ENCODE assay signal across 8 cellular contexts in the genomic region with DNA sequence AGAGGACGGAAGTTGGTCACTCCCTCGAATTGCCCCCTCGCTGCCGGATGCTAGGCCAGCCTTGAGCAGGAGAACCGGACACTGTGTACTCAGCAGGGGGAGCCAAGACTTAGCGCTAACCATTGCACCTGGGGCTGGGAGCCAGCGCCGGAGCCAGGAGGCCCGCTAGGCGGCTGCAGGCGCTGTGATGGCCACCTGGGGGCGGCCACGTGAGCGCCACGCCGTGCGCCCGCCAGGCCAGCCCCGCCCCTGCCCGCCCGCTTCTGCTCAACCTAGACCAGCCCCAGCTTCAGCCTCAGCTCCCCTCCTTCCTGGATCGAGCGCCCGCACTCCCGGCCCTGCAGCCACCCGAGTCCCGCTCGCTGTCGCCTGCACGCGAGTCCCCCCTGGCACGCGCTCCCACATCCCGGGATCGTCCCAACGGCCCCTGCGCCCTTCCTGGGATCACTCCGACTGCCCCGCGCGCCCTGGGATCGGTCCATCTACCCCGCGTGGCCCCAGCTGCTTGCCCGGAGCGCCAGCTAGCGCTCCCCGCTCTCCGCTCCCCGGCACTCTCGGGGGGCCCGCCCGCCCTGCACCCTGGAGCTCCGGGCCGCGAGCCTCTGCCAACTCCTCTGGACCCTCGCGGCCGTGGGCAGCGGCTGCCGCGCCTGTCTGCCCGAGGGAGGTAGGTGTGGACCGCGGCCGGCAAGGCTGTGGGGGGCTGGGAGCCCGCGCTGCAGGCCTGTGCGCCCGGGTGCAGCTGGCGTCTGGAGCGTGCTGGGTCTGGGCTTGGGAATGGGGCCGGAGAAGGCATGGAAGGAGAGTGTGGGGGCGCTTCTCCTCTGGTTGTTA. TPM values are rescaled to one million over a fixed set of nuclear protein-coding genes. Genes with fewer than 3 reads are reported as not detected.
DNase-seq lines count a peak whose midpoint lies in the region; ATAC-seq and TF ChIP-seq lines count a peak whose summit lies in the region.

Gene EEF2K, plus strand, starts transcription at position 266 of the 834 bp plus-strand sequence. CDS start 19,452 bp downstream, outside the sequence.

- H3K27ac Mint-ChIP-seq in GM23338: peak within 1 kb of the TSS; percentile 85; the same call in 1 of the 2 replicates
- H3K27ac Mint-ChIP-seq in neural crest cell (ENCODE audit: unreplicated experiment): peak within 1 kb of the TSS; percentile 86

- H3K9me3 Mint-ChIP-seq in GM23338: peaks cover 4% of the 10 kb centered on the region; the same call in 2 of the 3 replicates
- H3K9me3 Mint-ChIP-seq in neural crest cell: peaks cover 3% of the 10 kb centered on the region

- H3K4me1 ChIP-seq in GM23338 (ENCODE audit: insufficient read depth) (peaks cover 24% of the 10 kb centered on the region), RWPE2 (ENCODE audit: insufficient read depth, poor library complexity, severe bottlenecking) (no peaks in the 10 kb centered on the region)

- H3K36me3 ChIP-seq in GM23338 (ENCODE audit: insufficient read depth) (no peaks in the 10 kb centered on the region), RWPE2 (ENCODE audit: low read depth) (no peaks in the 10 kb centered on the region)

- H3F3A ChIP-seq in GM23338 (replicated peaks; ENCODE audit: low read depth): peaks cover 22% of the 10 kb centered on the region

- H3K9me2 ChIP-seq in GM23338 (ENCODE audit: insufficient read depth): no peaks in the 10 kb centered on the region

- no peaks in the 10 kb centered on the region for H3K27me3 ChIP-seq in GM23338 (ENCODE audit: insufficient read depth)
- H3K27me3 ChIP-seq in RWPE2 (ENCODE audit: insufficient read depth, poor library complexity, severe bottlenecking): no peaks in the 10 kb centered on the region

- H3K27me3 Mint-ChIP-seq in GM23338 (ENCODE audit: insufficient read depth, low read depth, poor library complexity) (peaks cover 21% of the 10 kb centered on the region), neural crest cell (ENCODE audit: low read depth) (no peaks in the 10 kb centered on the region)

- TF ChIP-seq CTCF in GM23338 (conservative IDR thresholded peaks at IDR 0.05; ENCODE audit: low read depth in 2 of 2): peak; percentile 48 to 80
- peak; percentile 91 for TF ChIP-seq CTCF in RWPE2 (IDR thresholded peaks at IDR 0.05; ENCODE audit: poor library complexity, severe bottlenecking)
- peak; percentile 81 for TF ChIP-seq CTCF in neural crest cell (conservative IDR thresholded peaks at IDR 0.05)

- H3K4me2 ChIP-seq in GM23338: peak within 1 kb of the TSS; percentile 96

- H3K4me3 ChIP-seq in GM23338 (peak within 1 kb of the TSS; percentile 96), RWPE2 (ENCODE audit: severe bottlenecking) (peak within 1 kb of the TSS; percentile 82)

- no peaks in the 10 kb centered on the region for H3K9me3 ChIP-seq in RWPE2 (ENCODE audit: severe bottlenecking)

- DNase-seq in ELF-1 (ENCODE audit: low read depth, low spot score): peak; percentile 98
- DNase-seq in GM23338 (ENCODE audit: low spot score): peak; percentile 97
- DNase-seq in LHCN-M2 (ENCODE audit: low read depth): peak; percentile 95
- peak; percentile 94 for DNase-seq in RWPE2 (ENCODE audit: low spot score)
- peak; percentile 92 for DNase-seq in activated effector memory CD4-positive, alpha-beta T cell treated with anti-CD3 and anti-CD28 coated beads, Interleukin-2, amount 50 U/mL, for 16 hours
- DNase-seq in fibroblast of the conjunctiva (ENCODE audit: low read depth): peak; percentile 93
- DNase-seq in neural crest cell (ENCODE audit: low read depth, low spot score): peak; percentile 81
- DNase-seq in stromal cell of bone marrow (ENCODE audit: low read depth): peak; percentile 89

- H3K36me3 Mint-ChIP-seq in GM23338 (ENCODE audit: low read depth) (peaks cover 15% of the 10 kb centered on the region), neural crest cell (ENCODE audit: low read depth) (peaks cover 9% of the 10 kb centered on the region)

- H3K4me3 Mint-ChIP-seq in GM23338 (peak within 1 kb of the TSS; percentile 89), neural crest cell (peak within 1 kb of the TSS; percentile 97)

- ATAC-seq in GM23338 (peak; percentile 87), RWPE2 (ENCODE audit: low read depth) (peak; percentile 90)

- peaks cover 12% of the 10 kb centered on the region for H3K4me1 Mint-ChIP-seq in GM23338
- H3K4me1 Mint-ChIP-seq in neural crest cell: peaks cover 24% of the 10 kb centered on the region

- H4K20me1 ChIP-seq in GM23338 (replicated peaks; ENCODE audit: insufficient read depth): peaks cover 13% of the 10 kb centered on the region

- peak within 1 kb of the TSS; percentile 84 for H2AFZ ChIP-seq in GM23338

- peak within 1 kb of the TSS; percentile 57; the same call in 1 of the 2 replicates for H3K27ac ChIP-seq in GM23338 (ENCODE audit: low read depth)
- peak within 1 kb of the TSS; percentile 70 for H3K27ac ChIP-seq in RWPE2 (ENCODE audit: poor library complexity, severe bottlenecking)

- H3K79me2 ChIP-seq in GM23338 (replicated peaks; ENCODE audit: insufficient read depth): peaks cover 47% of the 10 kb centered on the region

TF ChIP-seq in GM23338, 12 proteins besides CTCF, POLR2A, EP300 and RAD21:
- no peak for TF ChIP-seq ZNF331 (CRISPR knock-in tag; IDR thresholded peaks at IDR 0.05; ENCODE audit: low read depth)
- peak; percentile 64; the same call in 1 of the 2 replicates for TF ChIP-seq POLR2AphosphoS5 (IDR thresholded peaks at IDR 0.05; ENCODE audit: low read depth)

RNA-seq across cellular contexts. Expression of gene EEF2K, which starts in this region (rescaled TPM):
- 23.9 and 26.8 TPM in 2 replicates for total RNA-seq in GM23338 (2014; rRNA removed; shearing (Covaris generic))
- polyA plus RNA-seq in GM23338 (2016; fragmentation: Nextera tagmentation; extraction: Ambion mirVana): 5.4 and 5.7 TPM in 2 replicates
- 15.1 and 16.1 TPM in 2 replicates for total RNA-seq in LHCN-M2 (2014; rRNA removed)
- 5.6 TPM for polyA plus RNA-seq in LHCN-M2 (2012)
- total RNA-seq in neural crest cell: 20.3 and 21.2 TPM in 2 replicates

Comparison
In these comparisons a context has a peak if more than half of its experiments do, and no peak if none do; other contexts are left out.
1. Peak in every context shown above with its lines: DNase-seq, ATAC-seq, H3K4me3 ChIP-seq and H3K27ac ChIP-seq.